Comparison of ENCODE assay signal across 1 cellular context in genomic region chr21:45127937-45128336, GRCh38.
TF ChIP-seq lines count a peak whose summit lies in the region.

No MANE protein-coding gene starts in this region.

TF ChIP-seq in IMR-90, 13 proteins besides CTCF, POLR2A, EP300 and RAD21 (continued from another document):
- TF ChIP-seq MXI1 (IDR thresholded peaks at IDR 0.05; ENCODE audit: borderline replicate concordance, low read depth, low read length): no peak
- no peak for TF ChIP-seq NFE2L2 (IDR thresholded peaks at IDR 0.05; ENCODE audit: low read depth, low read length)
- TF ChIP-seq CEBPB (IDR thresholded peaks at IDR 0.05; ENCODE audit: low read depth, low read length): no peak
- TF ChIP-seq RFX5 (IDR thresholded peaks at IDR 0.05; ENCODE audit: low read depth, low read length): no peak
- no peak for TF ChIP-seq USF2 (IDR thresholded peaks at IDR 0.05; ENCODE audit: low read depth, low read length)
- no peak for TF ChIP-seq RCOR1 (IDR thresholded peaks at IDR 0.05; ENCODE audit: insufficient replicate concordance, low read length)
